8 cellular contexts compared by ENCODE assay signal in the genomic region with DNA sequence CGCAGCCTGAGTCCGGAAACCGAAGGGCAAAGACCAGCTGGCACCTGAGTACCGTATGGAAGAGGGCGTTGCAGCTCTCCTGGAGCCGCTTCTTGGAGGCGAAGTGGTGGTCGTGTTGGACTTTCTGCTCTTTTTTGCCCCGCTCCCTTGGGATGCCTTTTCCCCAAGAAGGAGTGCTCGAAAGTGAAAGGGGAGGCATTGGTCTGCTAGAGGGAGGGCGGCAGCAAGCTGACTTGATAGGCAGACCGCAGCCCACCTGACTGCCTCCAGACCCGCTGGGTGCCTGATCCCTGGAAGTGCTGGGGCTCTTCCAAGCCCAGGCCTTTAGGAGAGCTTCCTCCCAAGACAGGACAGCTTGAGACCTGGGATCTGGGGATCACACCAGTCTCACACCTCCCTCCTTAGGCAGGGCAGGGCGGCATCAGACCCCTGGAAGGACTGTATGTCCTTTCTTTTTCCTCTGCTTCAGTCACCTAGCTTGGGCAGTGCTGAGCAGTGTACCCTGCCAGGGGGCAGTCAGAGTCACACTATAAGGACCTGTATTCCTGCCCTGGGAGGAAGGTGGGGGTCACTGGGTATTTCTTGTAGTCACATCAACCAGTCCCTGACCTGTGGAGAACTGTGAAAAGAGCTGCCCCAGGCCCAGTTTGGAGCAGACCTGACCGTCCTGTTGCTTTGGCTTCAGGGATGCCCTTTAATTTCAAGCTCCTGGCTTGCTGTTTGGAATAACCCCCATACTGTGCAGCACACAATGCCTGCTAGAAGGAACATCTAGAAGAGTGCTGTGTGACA. TPM values are rescaled to one million over a fixed set of nuclear protein-coding genes. Genes with fewer than 3 reads are reported as not detected.
DNase-seq lines count a peak whose midpoint lies in the region; ATAC-seq and TF ChIP-seq lines count a peak whose summit lies in the region.

No MANE protein-coding gene starts in this region.

- DNase-seq in Daoy (ENCODE audit: low read depth) (peak; percentile 52), smooth muscle cell (lab: John Stamatoyannopoulos, UW; ENCODE audit: unreplicated experiment) (no peak), CD1c-positive myeloid dendritic cell (ENCODE audit: extremely low spot score) (no peak), DMS53 (lab: John Stamatoyannopoulos, UW) (no peak)

- H3K4me1 ChIP-seq in iPS-15b (ENCODE audit: control insufficient read depth, insufficient read depth, low read length) (peaks cover 20% of the 10 kb centered on the region), smooth muscle cell (ENCODE audit: low read depth) (peaks cover 9% of the 10 kb centered on the region)

- peak overlapping the region; percentile 46 for H3K27ac Mint-ChIP-seq in activated naive CD8-positive, alpha-beta T cell

- H3K9me3 ChIP-seq in iPS-15b (ENCODE audit: control insufficient read depth, insufficient read depth, low read length) (no peaks in the 10 kb centered on the region), smooth muscle cell (replicated peaks; ENCODE audit: low read depth) (no peaks in the 10 kb centered on the region)

- no peaks in the 10 kb centered on the region for H3K27me3 Mint-ChIP-seq in activated naive CD8-positive, alpha-beta T cell

- H3K27me3 ChIP-seq in iPS-15b (ENCODE audit: control insufficient read depth, insufficient read depth, low read length) (no peaks in the 10 kb centered on the region), smooth muscle cell (ENCODE audit: low read depth) (no peaks in the 10 kb centered on the region)

- H3K4me1 Mint-ChIP-seq in activated naive CD8-positive, alpha-beta T cell (ENCODE audit: low read depth) = peaks cover 17% of the 10 kb centered on the region

- H3K4me3 ChIP-seq in iPS-15b (ENCODE audit: low read depth, low read length) (peak overlapping the region; percentile 94), smooth muscle cell (peak overlapping the region; percentile 89)

- H3K36me3 ChIP-seq in iPS-15b (ENCODE audit: control insufficient read depth, insufficient read depth, low read length) (no peaks in the 10 kb centered on the region), smooth muscle cell (ENCODE audit: low read depth) (no peaks in the 10 kb centered on the region)

- peaks cover 59% of the 10 kb centered on the region for H4K20me1 ChIP-seq in smooth muscle cell (ENCODE audit: low read depth)

- ATAC-seq in HG02870 (IDR thresholded peaks at IDR 0.05; ENCODE audit: unreplicated experiment) (peak; percentile 29), HG03039 (IDR thresholded peaks at IDR 0.05; ENCODE audit: unreplicated experiment) (no peak)

- WGBS in smooth muscle cell (ENCODE audit: low lambda C conversion rate) = 14% methylated on average over 15 of the region's 15 CpGs

- no peak for TF ChIP-seq CTCF in smooth muscle cell (IDR thresholded peaks at IDR 0.05; ENCODE audit: borderline replicate concordance, insufficient read depth, poor library complexity, severe bottlenecking)

- peak overlapping the region; percentile 96 for H3K4me3 Mint-ChIP-seq in activated naive CD8-positive, alpha-beta T cell

- H3K36me3 Mint-ChIP-seq in activated naive CD8-positive, alpha-beta T cell = no peaks in the 10 kb centered on the region

- no peaks in the 10 kb centered on the region for H3K9me3 Mint-ChIP-seq in activated naive CD8-positive, alpha-beta T cell (ENCODE audit: low read depth)

- H2AFZ ChIP-seq in smooth muscle cell (ENCODE audit: low read depth) = peak overlapping the region; percentile 85

- peak overlapping the region; percentile 99 for H3K4me2 ChIP-seq in smooth muscle cell

- no peak overlapping the region for H3K27ac ChIP-seq in smooth muscle cell (ENCODE audit: low read depth)

- H3K79me2 ChIP-seq in smooth muscle cell (ENCODE audit: low read depth) = peaks cover 57% of the 10 kb centered on the region

- H3K9ac ChIP-seq in iPS-15b (ENCODE audit: low read depth, low read length) (peak overlapping the region; percentile 76), smooth muscle cell (ENCODE audit: low read depth) (no peak overlapping the region)

- no peaks in the 10 kb centered on the region for H3F3A ChIP-seq in smooth muscle cell (ENCODE audit: low read depth)

RNA-seq across cellular contexts. Expression of a gene that starts 2.1 kb away (rescaled TPM):
- 2.9 and 3.7 TPM in 2 replicates for total RNA-seq in Daoy (2014; rRNA removed; shearing (Covaris generic))
- total RNA-seq in smooth muscle cell = 8.6 and 10.0 TPM in 2 replicates
- 2.1 and 7.5 TPM in 2 replicates for polyA plus RNA-seq in smooth muscle cell

RNA-seq across cellular contexts. Expression of a gene that starts 40.3 kb away (rescaled TPM):
- total RNA-seq in Daoy (2014; rRNA removed; shearing (Covaris generic)) = 4.3 and 12.6 TPM in 2 replicates
- total RNA-seq in smooth muscle cell = 5.2 and 7.7 TPM in 2 replicates
- polyA plus RNA-seq in smooth muscle cell = 3.9 and 9.4 TPM in 2 replicates
